24 cellular contexts compared by ENCODE assay signal in genomic region chr15:63124506-63124905, GRCh38.
"Had no signal": no experiment of that assay in that cellular context is flagged by ENCODE, and none has a peak within 500 bp of the region (broad histone marks: within the 10 kb centered on the region; RNA-seq: fewer than 3 reads in every experiment).

No MANE protein-coding gene starts in this region.

- DNase-seq: activated CD4-positive, alpha-beta memory T cell treated with anti-CD3 and anti-CD28 coated beads for 36 hours; activated CD4-positive, alpha-beta T cell treated with anti-CD3 and anti-CD28 coated beads for 36 hours; activated CD4-positive, alpha-beta T cell treated with anti-CD3 and anti-CD28 coated beads, Interleukin-2, amount 10 ng/mL, durations not matched to agents 24 days and 14 days; activated CD4-positive, CD25-positive, alpha-beta regulatory T cell; activated CD4-positive, CD25-positive, alpha-beta regulatory T cell treated with anti-CD3 and anti-CD28 coated beads, Interleukin-2, amount 50 U/mL, for 72 hours; activated CD8-positive, alpha-beta memory T cell treated with anti-CD3 and anti-CD28 coated beads for 24 hours; activated effector memory CD4-positive, alpha-beta T cell treated with anti-CD3 and anti-CD28 coated beads, Interleukin-2, amount 50 U/mL, for 16 hours; activated naive CD4-positive, alpha-beta T cell treated with anti-CD3 and anti-CD28 coated beads, Interleukin-2, amount 10 ng/mL, durations not matched to agents 7 days and 5 days; activated T-cell treated with anti-CD3 and anti-CD28 coated beads, Interleukin-2, amount 50 U/mL, for 4 hours; amniotic stem cell; anterior cingulate cortex; brain microvascular endothelial cell; dorsolateral prefrontal cortex; effector memory CD4-positive, alpha-beta T cell; endodermal cell; foreskin fibroblast; hippocampal formation; T-helper 2 cell had no signal

- ATAC-seq: activated CD4-positive, alpha-beta T cell treated with anti-CD3 and anti-CD28 coated beads for 36 hours; activated T-cell treated with anti-CD3 and anti-CD28 coated beads, Interleukin-2, amount 50 U/mL, for 4 hours; esophagus mucosa had no signal

- H3K4me3 Mint-ChIP-seq: activated CD4-positive, alpha-beta memory T cell treated with anti-CD3 and anti-CD28 coated beads for 36 hours; activated CD4-positive, alpha-beta T cell treated with anti-CD3 and anti-CD28 coated beads for 36 hours; central memory CD8-positive, alpha-beta T cell; dendritic cell treated with granulocyte-macrophage colony-stimulating factor and Interleukin-4, amounts not matched to agents 40 ng/mL and 50 ng/mL, for 4 days; endodermal cell had no signal

- H3K27ac Mint-ChIP-seq: activated CD4-positive, alpha-beta memory T cell treated with anti-CD3 and anti-CD28 coated beads for 36 hours; activated CD4-positive, alpha-beta T cell treated with anti-CD3 and anti-CD28 coated beads for 36 hours; activated CD4-positive, alpha-beta T cell treated with anti-CD3 and anti-CD28 coated beads, Interleukin-2, amount 10 ng/mL, durations not matched to agents 24 days and 14 days; activated naive CD4-positive, alpha-beta T cell treated with anti-CD3 and anti-CD28 coated beads, Interleukin-2, amount 10 ng/mL, durations not matched to agents 7 days and 5 days; activated naive CD8-positive, alpha-beta T cell; activated T-helper 2 cell treated with anti-CD3 and anti-CD28 coated beads, Interferon-gamma antibody, Interleukin-2, Interleukin-4, amounts not matched to agents 10 μg/mL and 5 μg/mL and 100 μg/mL, durations not matched to agents 14 hours and 24 hours and 36 hours; dendritic cell treated with granulocyte-macrophage colony-stimulating factor and Interleukin-4, amounts not matched to agents 40 ng/mL and 50 ng/mL, for 4 days; endodermal cell had no signal

- H3K27ac ChIP-seq: brain microvascular endothelial cell, coronary artery, dorsolateral prefrontal cortex had no signal

- H3K27me3 ChIP-seq: brain microvascular endothelial cell, dorsolateral prefrontal cortex had no signal

- H3K4me3 ChIP-seq: coronary artery, dorsolateral prefrontal cortex had no signal

- H3K27me3 Mint-ChIP-seq: activated CD4-positive, alpha-beta memory T cell treated with anti-CD3 and anti-CD28 coated beads for 36 hours; activated CD4-positive, alpha-beta T cell treated with anti-CD3 and anti-CD28 coated beads for 36 hours; activated CD4-positive, alpha-beta T cell treated with anti-CD3 and anti-CD28 coated beads, Interleukin-2, amount 10 ng/mL, durations not matched to agents 24 days and 14 days; activated naive CD4-positive, alpha-beta T cell treated with anti-CD3 and anti-CD28 coated beads, Interleukin-2, amount 10 ng/mL, durations not matched to agents 7 days and 5 days; activated naive CD8-positive, alpha-beta T cell; central memory CD8-positive, alpha-beta T cell; dendritic cell treated with granulocyte-macrophage colony-stimulating factor and Interleukin-4, amounts not matched to agents 40 ng/mL and 50 ng/mL, for 4 days had no signal
